8 cellular contexts compared by ENCODE assay signal in the genomic region with DNA sequence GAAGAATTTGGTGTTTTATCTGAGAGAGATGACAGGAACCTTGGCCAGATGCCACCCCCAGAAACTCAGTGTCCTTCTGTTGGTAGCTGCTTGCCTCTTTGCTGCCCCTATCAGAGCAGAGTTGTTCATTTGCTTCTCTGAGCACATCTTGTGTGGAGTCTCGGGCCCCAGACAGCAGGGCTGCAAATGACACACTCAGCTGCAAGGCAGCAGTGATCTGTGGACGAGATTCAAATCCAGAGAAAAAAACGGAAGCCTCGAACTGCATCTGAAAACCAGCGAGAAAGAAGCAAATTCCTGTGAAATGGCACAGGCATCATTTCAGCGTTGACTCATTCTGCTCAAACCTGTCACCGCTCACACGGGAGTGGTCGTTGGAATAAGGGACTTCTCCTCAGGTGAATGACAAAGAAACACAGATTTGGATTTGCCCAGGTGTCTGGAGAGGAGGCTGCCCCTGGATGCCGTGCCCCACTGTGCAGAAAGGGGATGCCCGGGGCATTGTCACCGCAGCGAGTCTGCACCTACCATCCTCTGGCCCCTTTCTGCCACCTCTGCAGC.
A peak's percentile ranks its signal among the peaks of the same experiment; 100 is the strongest.
DNase-seq lines count a peak whose midpoint lies in the region; ATAC-seq and TF ChIP-seq lines count a peak whose summit lies in the region.

No MANE protein-coding gene starts in this region.

- no peak overlapping the region for H3K9ac ChIP-seq in endodermal cell (ENCODE audit: extremely low read depth, low read length, poor library complexity, severe bottlenecking)

- peaks cover 17% of the 10 kb centered on the region for H3K4me1 Mint-ChIP-seq in endodermal cell

- no peak overlapping the region for H3K4me3 Mint-ChIP-seq in endodermal cell

- H3K27me3 Mint-ChIP-seq in endodermal cell (ENCODE audit: insufficient read depth), result no peaks in the 10 kb centered on the region

- no peaks in the 10 kb centered on the region for H3K9me3 ChIP-seq in endodermal cell (ENCODE audit: control insufficient read depth, low read length)

- WGBS in endodermal cell (ENCODE audit: insufficient coverage in 1 of 2, insufficient read length in 1 of 2), 2 experiments, result 83 to 88% methylated on average over 9 to 13 of the region's 13 CpGs

- H3K27ac Mint-ChIP-seq in endodermal cell, result no peak overlapping the region

- TF ChIP-seq CTCF in endodermal cell (conservative IDR thresholded peaks at IDR 0.05) (no peak), brain microvascular endothelial cell (IDR thresholded peaks at IDR 0.05; ENCODE audit: low read depth, low read length, missing control alignments) (no peak)

- ATAC-seq in GM18867 (IDR thresholded peaks at IDR 0.05; ENCODE audit: unreplicated experiment) (peak; percentile 29), HG03135 (IDR thresholded peaks at IDR 0.05; ENCODE audit: unreplicated experiment) (peak; percentile 26)

- peak; percentile 53 to 55 for DNase-seq in activated CD4-positive, alpha-beta T cell treated with anti-CD3 and anti-CD28 coated beads for 4 hours
- peak; percentile 58 for DNase-seq in endodermal cell
- peak; percentile 15 to 59 (median 24) for DNase-seq in stimulated activated CD4-positive, alpha-beta T cell treated with anti-CD3 and anti-CD28 coated beads, TNF-alpha, amount 100 ng/mL, for 24 hours (ENCODE audit: low read depth in 3 of 3)
- DNase-seq in NCI-H510A treated with DMSO at 0.1 percent for 48 hours (lab: John Stamatoyannopoulos, UW), result no peak
- no peak for DNase-seq in MV-4-11 (lab: John Stamatoyannopoulos, UW)
- no peak for DNase-seq in brain microvascular endothelial cell

- in situ Hi-C loops in brain microvascular endothelial cell (cut with HindIII; ENCODE audit: low pct_ligation_motif_present, low sequenced_read_pairs), result no loop called here

- H3K9me3 Mint-ChIP-seq in endodermal cell, result no peaks in the 10 kb centered on the region

- H3K36me3 Mint-ChIP-seq in endodermal cell (ENCODE audit: low read depth), result no peaks in the 10 kb centered on the region

- H3K4me3 ChIP-seq in endodermal cell (ENCODE audit: low read length) (no peak overlapping the region), brain microvascular endothelial cell (ENCODE audit: low read depth, low read length) (no peak overlapping the region)

- no peaks in the 10 kb centered on the region for H3K4me1 ChIP-seq in endodermal cell (ENCODE audit: control insufficient read depth, insufficient read depth, low read length)

- H3K27ac ChIP-seq in endodermal cell (ENCODE audit: low read depth, low read length), result no peak overlapping the region
- H3K27ac ChIP-seq in brain microvascular endothelial cell, result no peak overlapping the region

- no peaks in the 10 kb centered on the region for H3K27me3 ChIP-seq in endodermal cell (ENCODE audit: control insufficient read depth, insufficient read depth, low read length, poor library complexity, severe bottlenecking)
- no peaks in the 10 kb centered on the region for H3K27me3 ChIP-seq in brain microvascular endothelial cell (replicated peaks)

- H3K36me3 ChIP-seq in endodermal cell (ENCODE audit: control insufficient read depth, insufficient read depth, low read length), result no peaks in the 10 kb centered on the region
- H3K36me3 ChIP-seq in brain microvascular endothelial cell (replicated peaks), result no peaks in the 10 kb centered on the region

Comparison
In these comparisons a context has a peak if more than half of its experiments do, and no peak if none do; other contexts are left out.
1. DNase-seq: peak in activated CD4-positive, alpha-beta T cell treated with anti-CD3 and anti-CD28 coated beads for 4 hours (2 of 2), endodermal cell (single experiment) and stimulated activated CD4-positive, alpha-beta T cell treated with anti-CD3 and anti-CD28 coated beads, TNF-alpha, amount 100 ng/mL, for 24 hours (3 of 3); none in NCI-H510A treated with DMSO at 0.1 percent for 48 hours (single experiment), MV-4-11 (single experiment) and brain microvascular endothelial cell (single experiment).